In genomic region chr6:37128863-37129443, GRCh38 we compare ENCODE assay signal across 7 cellular contexts. TPM values are rescaled to one million over a fixed set of nuclear protein-coding genes. Genes with fewer than 3 reads are reported as not detected.
A peak's percentile ranks its signal among the peaks of the same experiment; 100 is the strongest.
DNase-seq lines count a peak whose midpoint lies in the region; ATAC-seq and TF ChIP-seq lines count a peak whose summit lies in the region.
"Not testable (repeated sequence)": the region's sequence is repeated elsewhere in the genome, so short reads cannot be mapped to it uniquely, and the experiment has no call there.

No MANE protein-coding gene starts in this region.

- not testable (repeated sequence) for TF ChIP-seq EP300 in transverse colon (IDR thresholded peaks at IDR 0.05; ENCODE audit: low read depth)

- intact Hi-C loops in left ventricle myocardium inferior (cut with micrococcal nuclease); right lobe of liver (cut with DNase I): not testable (repeated sequence)
- intact Hi-C loops in transverse colon (cut with DNase I; ENCODE audit: low total_unique reads) = loop anchor here (2.0 to 10.0 kb wide), 2 partner anchors 26 to 74 kb away; no protein-coding TSS in a partner anchor

- not testable (repeated sequence) for H3K27me3 ChIP-seq in HUES48 (ENCODE audit: control insufficient read depth, insufficient read depth, low read length); RWPE2 (ENCODE audit: insufficient read depth, poor library complexity, severe bottlenecking); left ventricle myocardium inferior (ENCODE audit: low read depth); right lobe of liver; transverse colon

- H3K4me3 Mint-ChIP-seq in chondrocyte (ENCODE audit: unreplicated experiment); progenitor cell of endocrine pancreas (ENCODE audit: low read depth): not testable (repeated sequence)

- TF ChIP-seq CTCF in RWPE2 (IDR thresholded peaks at IDR 0.05; ENCODE audit: poor library complexity, severe bottlenecking); chondrocyte (IDR thresholded peaks at IDR 0.05); left ventricle myocardium inferior (IDR thresholded peaks at IDR 0.05; ENCODE audit: borderline replicate concordance); right lobe of liver (IDR thresholded peaks at IDR 0.05); progenitor cell of endocrine pancreas (IDR thresholded peaks at IDR 0.05; ENCODE audit: unreplicated experiment); transverse colon (IDR thresholded peaks at IDR 0.05): not testable (repeated sequence)

- not testable (repeated sequence) for ATAC-seq in RWPE2 (ENCODE audit: low read depth); right lobe of liver

- DNase-seq in RWPE2 (ENCODE audit: low spot score); chondrocyte (ENCODE audit: low spot score); left ventricle myocardium inferior; right lobe of liver; progenitor cell of endocrine pancreas (ENCODE audit: low spot score, unreplicated experiment); transverse colon: not testable (repeated sequence)

- H3K27me3 Mint-ChIP-seq in chondrocyte (ENCODE audit: low read depth); progenitor cell of endocrine pancreas: not testable (repeated sequence)

- not testable (repeated sequence) for H3K9ac ChIP-seq in HUES48 (ENCODE audit: low read depth, low read length)

- H3K27ac ChIP-seq in HUES48 (ENCODE audit: low read depth, low read length) (peak overlapping the region; percentile 68), RWPE2 (ENCODE audit: poor library complexity, severe bottlenecking) (peak overlapping the region; percentile 90), left ventricle myocardium inferior (replicated peaks) (peak overlapping the region; percentile 87), right lobe of liver (peak overlapping the region; percentile 66 to 84 (median 82)), transverse colon (peak overlapping the region in 3 of 4 donors; percentile 10 to 48 (median 47))

- H3K4me1 ChIP-seq in HUES48 (ENCODE audit: control insufficient read depth, insufficient read depth, low read length) (peaks cover 51% of the 10 kb centered on the region), RWPE2 (ENCODE audit: insufficient read depth, poor library complexity, severe bottlenecking) (peaks cover 44% of the 10 kb centered on the region), left ventricle myocardium inferior (peaks cover 58% of the 10 kb centered on the region), right lobe of liver (peaks cover 0 to 36% (median 13%) of the 10 kb centered on the region in 4 donors), transverse colon (peaks cover 17 to 44% (median 21%) of the 10 kb centered on the region in 4 donors)

- H3K4me1 Mint-ChIP-seq in chondrocyte (ENCODE audit: low read depth) (peaks cover 57% of the 10 kb centered on the region), progenitor cell of endocrine pancreas (ENCODE audit: low read depth) (peaks cover 47% of the 10 kb centered on the region)

- not testable (repeated sequence) for H3K9me3 ChIP-seq in HUES48 (ENCODE audit: control insufficient read depth, insufficient read depth, low read length); RWPE2 (ENCODE audit: severe bottlenecking); left ventricle myocardium inferior (replicated peaks); right lobe of liver; transverse colon

- not testable (repeated sequence) for H3K9me3 Mint-ChIP-seq in chondrocyte (ENCODE audit: low read depth); progenitor cell of endocrine pancreas (ENCODE audit: low read depth)

- not testable (repeated sequence) for TF ChIP-seq POLR2A in right lobe of liver (IDR thresholded peaks at IDR 0.05); transverse colon (IDR thresholded peaks at IDR 0.05)

- in situ Hi-C loops in transverse colon (cut with MboI; ENCODE audit: low pct_ligation_motif_present in 1 of 4, low pct_unique_long_range_greater_than_20kb in 1 of 4, low sequenced_read_pairs in 3 of 4) = not testable (repeated sequence)

- H3K4me3 ChIP-seq in HUES48 (ENCODE audit: low read depth, low read length); RWPE2 (ENCODE audit: severe bottlenecking); left ventricle myocardium inferior; right lobe of liver; transverse colon: not testable (repeated sequence)

- peak overlapping the region; percentile 81 for H3K27ac Mint-ChIP-seq in chondrocyte (ENCODE audit: unreplicated experiment)
- H3K27ac Mint-ChIP-seq in progenitor cell of endocrine pancreas = peak overlapping the region; percentile 86

- H3K36me3 Mint-ChIP-seq in chondrocyte (ENCODE audit: low read depth); progenitor cell of endocrine pancreas (ENCODE audit: insufficient read depth): not testable (repeated sequence)

- 63% methylated on average over 4 of the region's 12 CpGs for WGBS in right lobe of liver (ENCODE audit: insufficient coverage, low coverage, low lambda C conversion rate, missing lambda C conversion rate)
- 95 to 97% methylated on average over 9 to 12 of the region's 12 CpGs for WGBS in transverse colon (ENCODE audit: low coverage in 1 of 2), 2 donors

- H3K36me3 ChIP-seq in HUES48 (ENCODE audit: control insufficient read depth, insufficient read depth, low read length) = peaks cover 14% of the 10 kb centered on the region
- not testable (repeated sequence) for H3K36me3 ChIP-seq in RWPE2 (ENCODE audit: low read depth); left ventricle myocardium inferior; right lobe of liver; transverse colon

RNA-seq across cellular contexts. Expression of gene PIM1, which starts 41.0 kb away (rescaled TPM):
- total RNA-seq in chondrocyte = 11.3 to 15.1 TPM (median 13.0 TPM) in 3 replicates
- total RNA-seq in left ventricle myocardium inferior = 28.9 TPM
- total RNA-seq in right lobe of liver = 10 to 100 TPM in 5 of 6 experiments, 1 to 10 TPM in 1; 5.1 to 45.2 (median 13.0) TPM
- total RNA-seq in progenitor cell of endocrine pancreas = 19.5 and 19.7 TPM in 2 replicates
- total RNA-seq in transverse colon = 100 to 1,000 TPM in 1 of 4 donors, 10 to 100 TPM in 2, 1 to 10 TPM in 1; 6.8 to 102 (median 24.0) TPM
